Comparison of ENCODE assay signal across 24 cellular contexts in the genomic region with DNA sequence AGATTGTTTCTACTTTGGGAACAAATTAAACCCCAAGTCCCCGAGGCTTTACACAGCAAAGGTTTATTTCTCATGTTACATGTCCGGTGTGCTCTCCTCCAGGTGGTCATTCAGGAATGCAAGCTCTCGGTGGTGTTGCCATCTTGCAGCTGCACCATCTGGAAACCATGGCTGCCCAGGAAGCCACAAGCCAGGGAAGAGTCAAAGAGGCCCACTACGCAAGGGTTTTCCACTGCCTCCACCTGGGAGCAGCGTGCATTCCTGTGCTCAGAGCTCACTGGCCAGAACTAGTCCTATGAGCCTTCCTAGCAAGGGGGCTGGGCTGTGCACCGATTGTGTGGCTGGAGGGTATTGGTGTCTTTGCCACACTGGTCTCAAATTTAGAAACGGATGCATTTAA.
"Had no signal": no experiment of that assay in that cellular context is flagged by ENCODE, and none has a peak within 500 bp of the region (broad histone marks: within the 10 kb centered on the region; RNA-seq: fewer than 3 reads in every experiment).

No MANE protein-coding gene starts in this region.

- H3K4me3 ChIP-seq: colonic mucosa, esophagus squamous epithelium, ovary, psoas muscle, suprapubic skin, transverse colon, upper lobe of right lung, uterus had no signal

- H3K27me3 ChIP-seq: colonic mucosa, ovary, transverse colon, upper lobe of right lung, uterus had no signal

- H3K4me1 ChIP-seq: colonic mucosa, psoas muscle, suprapubic skin, upper lobe of right lung, uterus had no signal

- DNase-seq: colonic mucosa; effector memory CD4-positive, alpha-beta T cell; erythroblast; esophagus squamous epithelium; foreskin melanocyte; hypothalamus; kidney; mesendoderm; midbrain; naive thymus-derived CD8-positive, alpha-beta T cell; occipital lobe; ovary; psoas muscle; right cardiac atrium; small intestine; stimulated activated CD4-positive, alpha-beta T cell treated with anti-CD3 and anti-CD28 coated beads, Interleukin-15, amount 100 ng/mL, for 24 hours; stimulated activated CD4-positive, alpha-beta T cell treated with anti-CD3 and anti-CD28 coated beads, Interleukin-2, amount 100 ng/mL, for 48 hours; stimulated activated naive CD4-positive, alpha-beta T cell; stimulated activated naive CD8-positive, alpha-beta T cell treated with anti-CD3 and anti-CD28 coated beads, Interleukin-15, amount 100 ng/mL, for 72 hours; transverse colon; upper lobe of right lung; uterus had no signal

- H3K9me3 ChIP-seq: colonic mucosa, esophagus squamous epithelium, psoas muscle, suprapubic skin, transverse colon, upper lobe of right lung, uterus had no signal

- H3K36me3 ChIP-seq: colonic mucosa, esophagus squamous epithelium, ovary, suprapubic skin, transverse colon, upper lobe of right lung, uterus had no signal

- ATAC-seq: left lobe of liver; naive thymus-derived CD8-positive, alpha-beta T cell; psoas muscle; right cardiac atrium; stimulated activated naive CD8-positive, alpha-beta T cell treated with anti-CD3 and anti-CD28 coated beads, Interleukin-15, amount 100 ng/mL, for 72 hours; upper lobe of right lung had no signal

- H3K27ac ChIP-seq: colonic mucosa, ovary, psoas muscle, suprapubic skin, transverse colon, upper lobe of right lung, uterus had no signal
